Comparison of ENCODE assay signal across 21 cellular contexts in the genomic region with DNA sequence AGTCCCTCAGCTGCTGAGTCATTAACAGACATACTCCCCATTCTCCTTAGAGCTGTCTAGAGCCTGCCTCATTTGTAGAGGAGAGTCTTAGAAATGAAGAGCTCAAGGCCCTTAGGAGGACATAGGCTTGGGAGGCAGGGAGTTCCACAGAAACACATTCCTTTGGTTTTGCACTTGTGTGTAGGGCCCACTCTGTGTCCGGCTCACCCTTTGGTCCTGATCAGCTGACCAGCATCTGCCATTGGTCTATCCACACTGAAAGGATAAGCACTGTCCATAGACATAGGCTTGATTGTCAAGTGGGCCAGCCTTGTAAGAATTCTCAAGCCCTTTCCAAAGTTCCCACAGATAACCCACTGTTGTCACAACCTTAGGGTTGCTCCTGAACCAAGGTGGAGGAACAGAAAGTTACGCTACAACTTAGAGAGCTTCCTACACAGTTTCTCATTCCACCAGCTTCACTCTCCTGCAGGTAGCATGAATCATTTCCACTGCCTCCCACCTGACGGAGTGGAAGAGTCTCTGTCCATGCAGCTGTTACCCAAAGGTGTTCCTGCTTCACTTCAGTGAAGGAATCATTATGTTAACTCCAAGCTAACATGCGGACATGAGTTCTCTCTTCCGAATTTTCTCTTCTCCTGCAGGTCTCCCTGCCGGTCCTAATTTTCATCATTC.
"Had no signal": no experiment of that assay in that cellular context is flagged by ENCODE, and none has a peak within 500 bp of the region (broad histone marks: within the 10 kb centered on the region; RNA-seq: fewer than 3 reads in every experiment).

No MANE protein-coding gene starts in this region.

- DNase-seq: effector memory CD8-positive, alpha-beta T cell; erythroblast; immature natural killer cell; kidney; left cardiac atrium; left ventricle myocardium superior; mesendoderm; naive thymus-derived CD8-positive, alpha-beta T cell; stimulated activated CD4-positive, alpha-beta T cell treated with anti-CD3 and anti-CD28 coated beads, Interleukin-2, amount 100 ng/mL, for 24 hours; stimulated activated CD4-positive, alpha-beta T cell treated with anti-CD3 and anti-CD28 coated beads, Interleukin-4, amount 100 ng/mL, for 4 hours; stimulated activated naive B cell treated with anti-CD40 and anti-IgM and Interleukin-4, amounts not matched to agents 10 μg/mL and 1 μg/mL and 100 μg/mL, for 72 hours; stimulated activated naive CD8-positive, alpha-beta T cell treated with anti-CD3 and anti-CD28 coated beads, Interleukin-15, amount 100 ng/mL, for 72 hours; testis; transverse colon had no signal

- H3K36me3 ChIP-seq: neutrophil, transverse colon had no signal

- H3K36me3 Mint-ChIP-seq: immature natural killer cell; naive thymus-derived CD8-positive, alpha-beta T cell; stimulated activated naive B cell treated with anti-CD40 and anti-IgM and Interleukin-4, amounts not matched to agents 10 μg/mL and 1 μg/mL and 100 μg/mL, for 72 hours had no signal

- FAIRE-seq: colon, kidney had no signal

- H3K27ac ChIP-seq: foreskin keratinocyte, neutrophil, skin epidermis, testis, transverse colon had no signal

- H3K27me3 ChIP-seq: foreskin keratinocyte, neutrophil, testis, transverse colon had no signal

- H3K4me3 ChIP-seq: lung, skin epidermis, testis, transverse colon had no signal

- H3K4me3 Mint-ChIP-seq: dendritic cell treated with granulocyte-macrophage colony-stimulating factor and Interleukin-4, amounts not matched to agents 40 ng/mL and 50 ng/mL, for 4 days; effector memory CD8-positive, alpha-beta T cell; immature natural killer cell; naive thymus-derived CD8-positive, alpha-beta T cell; stimulated activated naive B cell treated with anti-CD40 and anti-IgM and Interleukin-4, amounts not matched to agents 10 μg/mL and 1 μg/mL and 100 μg/mL, for 72 hours; stimulated activated naive CD8-positive, alpha-beta T cell treated with anti-CD3 and anti-CD28 coated beads, Interleukin-15, amount 100 ng/mL, for 72 hours had no signal

- ATAC-seq: effector memory CD8-positive, alpha-beta T cell; foreskin keratinocyte; left cardiac atrium; left ventricle myocardium superior; naive thymus-derived CD8-positive, alpha-beta T cell; sciatic nerve; stimulated activated naive B cell treated with anti-CD40 and anti-IgM and Interleukin-4, amounts not matched to agents 10 μg/mL and 1 μg/mL and 100 μg/mL, for 72 hours; stimulated activated naive CD8-positive, alpha-beta T cell treated with anti-CD3 and anti-CD28 coated beads, Interleukin-15, amount 100 ng/mL, for 72 hours had no signal

- H3K4me1 ChIP-seq: testis had no signal

- H3K9me3 Mint-ChIP-seq: dendritic cell treated with granulocyte-macrophage colony-stimulating factor and Interleukin-4, amounts not matched to agents 40 ng/mL and 50 ng/mL, for 4 days; effector memory CD8-positive, alpha-beta T cell; immature natural killer cell; naive thymus-derived CD8-positive, alpha-beta T cell; stimulated activated naive B cell treated with anti-CD40 and anti-IgM and Interleukin-4, amounts not matched to agents 10 μg/mL and 1 μg/mL and 100 μg/mL, for 72 hours; stimulated activated naive CD8-positive, alpha-beta T cell treated with anti-CD3 and anti-CD28 coated beads, Interleukin-15, amount 100 ng/mL, for 72 hours had no signal

- H3K27ac Mint-ChIP-seq: dendritic cell treated with granulocyte-macrophage colony-stimulating factor and Interleukin-4, amounts not matched to agents 40 ng/mL and 50 ng/mL, for 4 days; effector memory CD8-positive, alpha-beta T cell; immature natural killer cell; naive thymus-derived CD8-positive, alpha-beta T cell; stimulated activated naive B cell treated with anti-CD40 and anti-IgM and Interleukin-4, amounts not matched to agents 10 μg/mL and 1 μg/mL and 100 μg/mL, for 72 hours; stimulated activated naive CD8-positive, alpha-beta T cell treated with anti-CD3 and anti-CD28 coated beads, Interleukin-15, amount 100 ng/mL, for 72 hours had no signal

- H3K9me3 ChIP-seq: neutrophil, testis, transverse colon had no signal
